Comparison of ENCODE assay signal across 23 cellular contexts in genomic region chr1:224189561-224189960, GRCh38.
"Had no signal": no experiment of that assay in that cellular context is flagged by ENCODE, and none has a peak within 500 bp of the region (broad histone marks: within the 10 kb centered on the region; RNA-seq: fewer than 3 reads in every experiment).

No MANE protein-coding gene starts in this region.

- H3K9me3 ChIP-seq: breast epithelium, gastrocnemius medialis, prostate gland, SJSA1, transverse colon had no signal

- H3K27me3 Mint-ChIP-seq: dendritic cell treated with granulocyte-macrophage colony-stimulating factor and Interleukin-4, amounts not matched to agents 40 ng/mL and 50 ng/mL, for 4 days; effector memory CD8-positive, alpha-beta T cell had no signal

- H3K9me3 Mint-ChIP-seq: activated T-cell treated with anti-CD3 and anti-CD28 coated beads, Interleukin-2, amount 50 U/mL, for 72 hours; dendritic cell treated with granulocyte-macrophage colony-stimulating factor and Interleukin-4, amounts not matched to agents 40 ng/mL and 50 ng/mL, for 4 days; effector memory CD8-positive, alpha-beta T cell had no signal

- H3K4me3 Mint-ChIP-seq: dendritic cell treated with granulocyte-macrophage colony-stimulating factor and Interleukin-4, amounts not matched to agents 40 ng/mL and 50 ng/mL, for 4 days; nephron had no signal

- ATAC-seq: activated T-cell treated with anti-CD3 and anti-CD28 coated beads, Interleukin-2, amount 50 U/mL, for 72 hours; effector memory CD8-positive, alpha-beta T cell; gastrocnemius medialis; heart right ventricle; right cardiac atrium; stimulated activated naive CD8-positive, alpha-beta T cell treated with anti-CD3 and anti-CD28 coated beads, Interleukin-15, Interleukin-2, amounts not matched to agents 100 U/mL and 50 U/mL, for 24 hours had no signal

- H3K27ac Mint-ChIP-seq: dendritic cell treated with granulocyte-macrophage colony-stimulating factor and Interleukin-4, amounts not matched to agents 40 ng/mL and 50 ng/mL, for 4 days; nephron had no signal

- DNase-seq: activated CD4-positive, alpha-beta T cell treated with anti-CD3 and anti-CD28 coated beads for 1 hour; activated CD4-positive, alpha-beta T cell treated with anti-CD3 and anti-CD28 coated beads, Interleukin-2, amount 50 U/mL, for 4 hours; activated naive CD4-positive, alpha-beta T cell treated with Interleukin-2 at 50 U/mL for 16 hours; activated T-cell treated with anti-CD3 and anti-CD28 coated beads, Interleukin-2, amount 50 U/mL, for 72 hours; amniotic stem cell; cerebellar nuclear complex; effector memory CD8-positive, alpha-beta T cell; gastrocnemius medialis; heart right ventricle; occipital lobe; small intestine; stimulated activated CD4-positive, alpha-beta T cell treated with anti-CD3 and anti-CD28 coated beads, Interleukin-4, amount 100 ng/mL, for 4 hours; stimulated activated CD8-positive, alpha-beta memory T cell treated with anti-CD3 and anti-CD28 coated beads, Interleukin-4, amount 100 ng/mL, for 48 hours; stimulated activated naive CD8-positive, alpha-beta T cell treated with anti-CD3 and anti-CD28 coated beads, Interleukin-15, Interleukin-2, amounts not matched to agents 100 U/mL and 50 U/mL, for 24 hours; SW 1271; T1000; transverse colon had no signal
